Comparison of ENCODE assay signal across 8 cellular contexts in genomic region chr2:88691339-88692183, GRCh38. TPM values are rescaled to one million over a fixed set of nuclear protein-coding genes. Genes with fewer than 3 reads are reported as not detected.
A peak's percentile ranks its signal among the peaks of the same experiment; 100 is the strongest.
DNase-seq lines count a peak whose midpoint lies in the region; ATAC-seq and TF ChIP-seq lines count a peak whose summit lies in the region.

TSS of gene RPIA (plus strand) at chr2:88691673. CDS start at chr2:88691699, 26 bp downstream.

- peaks cover 38% of the 10 kb centered on the region for H3K36me3 Mint-ChIP-seq in Calu3 (ENCODE audit: insufficient read depth, unreplicated experiment)

- H3K27ac Mint-ChIP-seq in Calu3 (ENCODE audit: unreplicated experiment) = peak within 1 kb of the TSS; percentile 95

- no peak within 1 kb of the TSS for H3K27ac ChIP-seq in mesendoderm (ENCODE audit: low read depth, low read length)

- TF ChIP-seq CTCF in Calu3 (IDR thresholded peaks at IDR 0.05; ENCODE audit: unreplicated experiment) = peak; percentile 43

- intact Hi-C loops in Calu3 (cut with micrococcal nuclease; ENCODE audit: unreplicated experiment) = no loop called here

- H4K5ac ChIP-seq in mesendoderm (ENCODE audit: low read length) = no peak within 1 kb of the TSS

- H3K18ac ChIP-seq in mesendoderm (ENCODE audit: low read length) = peak within 1 kb of the TSS; percentile 16

- no peak within 1 kb of the TSS for H2BK5ac ChIP-seq in mesendoderm (ENCODE audit: low read length)

- BruUV-seq in Calu3 (replicated peaks; lab: Mats Ljungman, UMichigan) = no TSS peak

- H3K79me2 ChIP-seq in mesendoderm (ENCODE audit: control insufficient read depth, insufficient read depth, low read length) = peaks cover 36% of the 10 kb centered on the region

- H3K27me3 Mint-ChIP-seq in Calu3 (ENCODE audit: unreplicated experiment) = no peaks in the 10 kb centered on the region

- H3K4me3 ChIP-seq in endocrine pancreas (ENCODE audit: control insufficient read depth, insufficient read depth, low read length) (peak within 1 kb of the TSS; percentile 82), mesendoderm (ENCODE audit: low read length) (peak within 1 kb of the TSS; percentile 90)

- H3K9me3 Mint-ChIP-seq in Calu3 (ENCODE audit: low read depth, unreplicated experiment) = peaks cover 7% of the 10 kb centered on the region

- no peaks in the 10 kb centered on the region for H3K36me3 ChIP-seq in endocrine pancreas (ENCODE audit: control insufficient read depth, insufficient read depth, low read length)
- no peaks in the 10 kb centered on the region for H3K36me3 ChIP-seq in mesendoderm (ENCODE audit: control insufficient read depth, insufficient read depth, low read length)

- no peak within 1 kb of the TSS for H2BK15ac ChIP-seq in mesendoderm (replicated peaks; ENCODE audit: low read depth)

- H3K4me1 ChIP-seq in endocrine pancreas (ENCODE audit: control insufficient read depth, insufficient read depth, low read length) = no peaks in the 10 kb centered on the region
- H3K4me1 ChIP-seq in mesendoderm (ENCODE audit: control insufficient read depth, low read depth, low read length) = peaks cover 2% of the 10 kb centered on the region

- H3K9ac ChIP-seq in endocrine pancreas (ENCODE audit: control insufficient read depth, insufficient read depth, low read length) (peak within 1 kb of the TSS; percentile 90), mesendoderm (ENCODE audit: low read length) (peak within 1 kb of the TSS; percentile 87)

- H3K4ac ChIP-seq in mesendoderm (ENCODE audit: low read depth, low read length) = peak within 1 kb of the TSS; percentile 84

- ATAC-seq in GM21381 (IDR thresholded peaks at IDR 0.05; ENCODE audit: unreplicated experiment) = peak; percentile 96

- peak within 1 kb of the TSS; percentile 94 for H3K56ac ChIP-seq in mesendoderm (ENCODE audit: low read length)

- no peak within 1 kb of the TSS for H4K8ac ChIP-seq in mesendoderm (ENCODE audit: low read depth, low read length)

- H3K79me1 ChIP-seq in mesendoderm (ENCODE audit: low read length) = peaks cover 22% of the 10 kb centered on the region

- H3K4me1 Mint-ChIP-seq in Calu3 (ENCODE audit: low read depth, unreplicated experiment) = peaks cover 52% of the 10 kb centered on the region

- H3K9me3 ChIP-seq in endocrine pancreas (ENCODE audit: control insufficient read depth, low read length) = no peaks in the 10 kb centered on the region

- H3K4me3 Mint-ChIP-seq in Calu3 (ENCODE audit: low read depth, unreplicated experiment) = peak within 1 kb of the TSS; percentile 99

- no peaks in the 10 kb centered on the region for H3K27me3 ChIP-seq in endocrine pancreas (ENCODE audit: control insufficient read depth, insufficient read depth, low read length)
- H3K27me3 ChIP-seq in mesendoderm (ENCODE audit: insufficient read depth, low read length, poor library complexity) = no peaks in the 10 kb centered on the region

- peak; percentile 98 for DNase-seq in Calu3
- peak; percentile 14 to 99 (median 97) for DNase-seq in HUDEP-2 (lab: John Stamatoyannopoulos, UW; ENCODE audit: unreplicated experiment in 76 of 76)
- peak; percentile 99 for DNase-seq in NOMO-1 treated with dmso at 0.1 percent for 144 hours (lab: John Stamatoyannopoulos, UW; ENCODE audit: unreplicated experiment)
- peak; percentile 89 to 96 (median 94) for DNase-seq in activated CD8-positive, alpha-beta memory T cell treated with anti-CD3 and anti-CD28 coated beads for 48 hours (ENCODE audit: low read depth in 2 of 3, low spot score in 2 of 3)
- peak; percentile 99 for DNase-seq in mesendoderm
- DNase-seq in stimulated activated CD8-positive, alpha-beta memory T cell treated with anti-CD3 and anti-CD28 coated beads, Interleukin-15, amount 100 ng/mL, for 1 hour (ENCODE audit: low read depth) = peak; percentile 98

- no CpG with 5 or more reads among the region's 71 CpGs for WGBS in mesendoderm (ENCODE audit: extremely low coverage, insufficient coverage, low lambda C conversion rate)

- no peak within 1 kb of the TSS for H3K23ac ChIP-seq in mesendoderm (ENCODE audit: low read length)

- H2AK5ac ChIP-seq in mesendoderm (ENCODE audit: low read length) = no peak within 1 kb of the TSS

- CTCF ChIA-PET in Calu3 (lab: Charles Lee) = interaction anchor here (0.8 to 1.0 kb wide), 2 partner anchors 12 to 91 kb away, joined by 3 to 4 read pairs; no protein-coding TSS in a partner anchor

- no peak within 1 kb of the TSS for H2BK120ac ChIP-seq in mesendoderm (ENCODE audit: low read depth, low read length)

- peak within 1 kb of the TSS; percentile 92 for H3K4me2 ChIP-seq in mesendoderm (ENCODE audit: low read length)

RNA-seq across cellular contexts. Expression of gene RPIA, which starts in this region (rescaled TPM):
- total RNA-seq in Calu3 (2022) = 23.3 and 23.8 TPM in 2 replicates
- polyA plus RNA-seq in mesendoderm (2013, experiment 1 of 2) = 15.2 TPM
- polyA plus RNA-seq in mesendoderm (2013, experiment 2 of 2) = 15.0 TPM
